In genomic region chr10:58807631-58808024, GRCh38 we compare ENCODE assay signal across 18 cellular contexts.
DNase-seq lines count a peak whose midpoint lies in the region; ATAC-seq and TF ChIP-seq lines count a peak whose summit lies in the region.
"Had no signal": no experiment of that assay in that cellular context is flagged by ENCODE, and none has a peak within 500 bp of the region (broad histone marks: within the 10 kb centered on the region; RNA-seq: fewer than 3 reads in every experiment).

No MANE protein-coding gene starts in this region.

- no peaks in the 10 kb centered on the region for H3K9me3 ChIP-seq in body of pancreas
- no peaks in the 10 kb centered on the region for H3K9me3 ChIP-seq in right cardiac atrium (ENCODE audit: control insufficient read depth, low read length)
- no peaks in the 10 kb centered on the region for H3K9me3 ChIP-seq in uterus
- H3K9me3 ChIP-seq: heart right ventricle, neutrophil had no signal

- H3K27ac ChIP-seq in body of pancreas (no peak overlapping the region), right cardiac atrium (ENCODE audit: low read length) (peak overlapping the region; percentile 17), uterus (peak overlapping the region in 1 of 2 donors; percentile 9)
- H3K27ac ChIP-seq: neutrophil had no signal

- ATAC-seq in Right ventricle myocardium inferior = peak; percentile 78
- peak; percentile 42 for ATAC-seq in body of pancreas
- ATAC-seq in right cardiac atrium = peak; percentile 71 to 85
- ATAC-seq: activated naive CD8-positive, alpha-beta T cell treated with anti-CD3 and anti-CD28 coated beads, Interleukin-2, amount 50 U/mL, for 24 hours had no signal

- 16 to 30% methylated on average over 3 to 4 of the region's 4 CpGs for WGBS in body of pancreas, 2 donors
- WGBS in right cardiac atrium = 63% methylated on average over 4 of the region's 4 CpGs

- intact Hi-C loops in Right ventricle myocardium inferior (cut with DNase I) (no loop called here), cardiac septum (cut with DNase I) (no loop called here), body of pancreas (cut with DNase I) (no loop called here), right cardiac atrium (cut with DNase I) (no loop called here), uterus (cut with DNase I; ENCODE audit: low total_unique reads) (no loop called here)

- no peak for TF ChIP-seq CTCF in body of pancreas (IDR thresholded peaks at IDR 0.05)
- TF ChIP-seq CTCF in uterus (IDR thresholded peaks at IDR 0.05) = no peak
- TF ChIP-seq CTCF in GM20000 (IDR thresholded peaks at IDR 0.05; ENCODE audit: extremely low read depth, missing control alignments) = no peak

- H3K27me3 ChIP-seq in body of pancreas (no peaks in the 10 kb centered on the region), right cardiac atrium (ENCODE audit: control insufficient read depth, insufficient read depth) (no peaks in the 10 kb centered on the region), uterus (no peaks in the 10 kb centered on the region)
- H3K27me3 ChIP-seq: heart right ventricle, neutrophil had no signal

- no peaks in the 10 kb centered on the region for H3K4me1 ChIP-seq in body of pancreas
- no peaks in the 10 kb centered on the region for H3K4me1 ChIP-seq in right cardiac atrium (ENCODE audit: control insufficient read depth, insufficient read depth, low read length)
- H3K4me1 ChIP-seq in uterus = no peaks in the 10 kb centered on the region

- H3K4me3 ChIP-seq in body of pancreas (no peak overlapping the region), right cardiac atrium (ENCODE audit: low read length) (no peak overlapping the region), uterus (no peak overlapping the region)
- H3K4me3 ChIP-seq: heart right ventricle, lung had no signal

- no peak for DNase-seq in Right ventricle myocardium inferior (ENCODE audit: missing footprints)
- no peak for DNase-seq in cardiac septum (ENCODE audit: low spot score)
- no peak for DNase-seq in body of pancreas
- no peak for DNase-seq in right cardiac atrium
- peak; percentile 23 to 31 for DNase-seq in uterus
- DNase-seq in GM20000 (ENCODE audit: low spot score) = no peak
- DNase-seq in DMS 273 (lab: John Stamatoyannopoulos, UW; ENCODE audit: unreplicated experiment) = no peak
- DNase-seq in activated naive CD4-positive, alpha-beta T cell (lab: John Stamatoyannopoulos, UW) = no peak
- DNase-seq: activated naive CD8-positive, alpha-beta T cell treated with anti-CD3 and anti-CD28 coated beads, Interleukin-2, amount 50 U/mL, for 24 hours; dermis blood vessel endothelial cell; DMS79 treated with DMSO at 0.1 percent for 48 hours; heart right ventricle; NCI-H1105; NCI-H526; SIG-M5; stimulated activated CD8-positive, alpha-beta memory T cell treated with anti-CD3 and anti-CD28 coated beads, Interleukin-4, amount 100 ng/mL, for 48 hours had no signal

- H3K36me3 ChIP-seq in body of pancreas (replicated peaks in 1 of 2; ENCODE audit: insufficient read depth in 1 of 2, low read depth in 2 of 2) (no peaks in the 10 kb centered on the region), uterus (no peaks in the 10 kb centered on the region)
- H3K36me3 ChIP-seq: neutrophil had no signal

- TF ChIP-seq POLR2A in body of pancreas (IDR thresholded peaks at IDR 0.05) = no peak
- TF ChIP-seq POLR2A in uterus (IDR thresholded peaks at IDR 0.05) = no peak

Comparison
In these comparisons a context has a peak if more than half of its experiments do, and no peak if none do; other contexts are left out.
1. DNase-seq: peak in uterus (2 of 2); none in Right ventricle myocardium inferior (single experiment), cardiac septum (single experiment), body of pancreas (0 of 4), right cardiac atrium (0 of 3), GM20000 (single experiment), DMS 273 (single experiment) and activated naive CD4-positive, alpha-beta T cell (0 of 4).
2. Peak in every context shown above with its lines, with median percentiles within 50 percentile points of each other: ATAC-seq.